ENCODE assay signal across 23 cellular contexts in genomic region chr17:49597928-49598655, GRCh38. TPM values are rescaled to one million over a fixed set of nuclear protein-coding genes. Genes with fewer than 3 reads are reported as not detected.
DNase-seq lines count a peak whose midpoint lies in the region; ATAC-seq and TF ChIP-seq lines count a peak whose summit lies in the region.
"Had no signal": no experiment of that assay in that cellular context is flagged by ENCODE, and none has a peak within 500 bp of the region (broad histone marks: within the 10 kb centered on the region; RNA-seq: fewer than 3 reads in every experiment).

No MANE protein-coding gene starts in this region.

- no peaks in the 10 kb centered on the region for H3K4me1 Mint-ChIP-seq in activated T-cell treated with anti-CD3 and anti-CD28 coated beads, Interleukin-2, amount 50 U/mL, for 72 hours (ENCODE audit: low read depth)

- no peaks in the 10 kb centered on the region for H3K27me3 ChIP-seq in heart left ventricle
- no peaks in the 10 kb centered on the region for H3K27me3 ChIP-seq in lower lobe of right lung (ENCODE audit: low read depth)
- H3K27me3 ChIP-seq in tibial artery: no peaks in the 10 kb centered on the region
- H3K27me3 ChIP-seq: body of pancreas, spleen, suprapubic skin had no signal

- no peaks in the 10 kb centered on the region for H3K9me3 Mint-ChIP-seq in activated T-cell treated with anti-CD3 and anti-CD28 coated beads, Interleukin-2, amount 50 U/mL, for 72 hours
- H3K9me3 Mint-ChIP-seq: activated CD4-positive, alpha-beta memory T cell treated with anti-CD3 and anti-CD28 coated beads, Interleukin-2, amount 10 ng/mL, durations not matched to agents 7 days and 5 days; activated naive CD4-positive, alpha-beta T cell treated with anti-CD3 and anti-CD28 coated beads, Interleukin-2, amount 10 ng/mL, durations not matched to agents 7 days and 5 days; T-helper 2 cell treated with Interferon-gamma antibody and Interleukin-4, amounts not matched to agents 5 μg/mL and 100 μg/mL, for 36 hours had no signal

- H3K4me3 ChIP-seq in heart left ventricle (no peak overlapping the region), lower lobe of right lung (no peak overlapping the region), tibial artery (no peak overlapping the region)
- H3K4me3 ChIP-seq: body of pancreas, HAP-1, prostate gland, spleen, suprapubic skin had no signal

- peaks cover 0 to 40% (median 24%) of the 10 kb centered on the region in 12 donors for H3K4me1 ChIP-seq in heart left ventricle
- H3K4me1 ChIP-seq in lower lobe of right lung: peaks cover 20% of the 10 kb centered on the region
- H3K4me1 ChIP-seq in tibial artery: peaks cover 0 to 31% (median 20%) of the 10 kb centered on the region in 4 donors
- H3K4me1 ChIP-seq: body of pancreas had no signal

- H3K27ac Mint-ChIP-seq in activated T-cell treated with anti-CD3 and anti-CD28 coated beads, Interleukin-2, amount 50 U/mL, for 72 hours: no peak overlapping the region
- H3K27ac Mint-ChIP-seq: activated CD4-positive, alpha-beta memory T cell treated with anti-CD3 and anti-CD28 coated beads, Interleukin-2, amount 10 ng/mL, durations not matched to agents 7 days and 5 days; activated naive CD4-positive, alpha-beta T cell treated with anti-CD3 and anti-CD28 coated beads, Interleukin-2, amount 10 ng/mL, durations not matched to agents 7 days and 5 days; T-helper 2 cell treated with Interferon-gamma antibody and Interleukin-4, amounts not matched to agents 5 μg/mL and 100 μg/mL, for 36 hours had no signal

- peaks cover 6 to 7% of the 10 kb centered on the region in 2 donors for H3K36me3 Mint-ChIP-seq in activated T-cell treated with anti-CD3 and anti-CD28 coated beads, Interleukin-2, amount 50 U/mL, for 72 hours (ENCODE audit: insufficient read depth in 2 of 2)

- no peak overlapping the region for H3K4me3 Mint-ChIP-seq in activated T-cell treated with anti-CD3 and anti-CD28 coated beads, Interleukin-2, amount 50 U/mL, for 72 hours
- H3K4me3 Mint-ChIP-seq: activated CD4-positive, alpha-beta memory T cell treated with anti-CD3 and anti-CD28 coated beads, Interleukin-2, amount 10 ng/mL, durations not matched to agents 7 days and 5 days; activated naive CD4-positive, alpha-beta T cell treated with anti-CD3 and anti-CD28 coated beads, Interleukin-2, amount 10 ng/mL, durations not matched to agents 7 days and 5 days; T-helper 2 cell treated with Interferon-gamma antibody and Interleukin-4, amounts not matched to agents 5 μg/mL and 100 μg/mL, for 36 hours had no signal

- ATAC-seq in heart left ventricle (peak in 2 of 4 donors; percentile 18 to 59), lower lobe of right lung (peak in 1 of 2 donors; percentile 44), GM19395 (IDR thresholded peaks at IDR 0.05; ENCODE audit: unreplicated experiment) (no peak), HG02884 (IDR thresholded peaks at IDR 0.05; ENCODE audit: unreplicated experiment) (no peak)
- no peak for ATAC-seq in activated T-cell treated with anti-CD3 and anti-CD28 coated beads, Interleukin-2, amount 50 U/mL, for 72 hours (replicated peaks in 1 of 2)
- ATAC-seq: body of pancreas, Panc1 had no signal

- intact Hi-C loops in heart left ventricle (cut with DNase I) (no loop called here), cardiac septum (cut with DNase I) (no loop called here), lower lobe of right lung (cut with DNase I) (no loop called here), tibial artery (cut with DNase I; ENCODE audit: low total_unique reads) (no loop called here)

- DNase-seq in heart left ventricle: no peak
- no peak for DNase-seq in cardiac septum (ENCODE audit: low spot score)
- DNase-seq in dermis blood vessel endothelial cell: peak; percentile 71
- no peak for DNase-seq in lower lobe of right lung
- DNase-seq in tibial artery: no peak
- no peak for DNase-seq in activated T-cell treated with anti-CD3 and anti-CD28 coated beads, Interleukin-2, amount 50 U/mL, for 72 hours
- DNase-seq: activated CD4-positive, alpha-beta memory T cell treated with anti-CD3 and anti-CD28 coated beads, Interleukin-2, amount 10 ng/mL, durations not matched to agents 7 days and 5 days; activated CD4-positive, CD25-positive, alpha-beta regulatory T cell; activated naive CD4-positive, alpha-beta T cell treated with anti-CD3 and anti-CD28 coated beads, Interleukin-2, amount 10 ng/mL, durations not matched to agents 7 days and 5 days; body of pancreas; DMS153; MM.1S; NCI-H1694; NCI-H446; spleen; stimulated activated CD4-positive, alpha-beta T cell treated with anti-CD3 and anti-CD28 coated beads, Interleukin-4, amount 100 ng/mL, for 4 hours had no signal

- no peak for TF ChIP-seq POLR2A in heart left ventricle (IDR thresholded peaks at IDR 0.05)

- H3K27ac ChIP-seq in heart left ventricle (peak overlapping the region in 11 of 12 donors; percentile 11 to 60 (median 41)), lower lobe of right lung (peak overlapping the region; percentile 50), tibial artery (peak overlapping the region; percentile 36 to 57)
- H3K27ac ChIP-seq: body of pancreas, suprapubic skin had no signal

- 61 to 76% (median 72%) methylated on average over 8 of the region's 8 CpGs for WGBS in heart left ventricle, 4 donors

- H3K36me3 ChIP-seq in heart left ventricle (peaks cover 0 to 95% (median 90%) of the 10 kb centered on the region in 9 donors), lower lobe of right lung (peaks cover 95% of the 10 kb centered on the region), tibial artery (peaks cover 39 to 75% (median 70%) of the 10 kb centered on the region in 3 donors)
- H3K36me3 ChIP-seq: prostate gland had no signal

- TF ChIP-seq CTCF in heart left ventricle (IDR thresholded peaks at IDR 0.05) (no peak), lower lobe of right lung (IDR thresholded peaks at IDR 0.05) (no peak), tibial artery (IDR thresholded peaks at IDR 0.05) (no peak)

- no peaks in the 10 kb centered on the region for H3K9me3 ChIP-seq in heart left ventricle
- no peaks in the 10 kb centered on the region for H3K9me3 ChIP-seq in lower lobe of right lung
- H3K9me3 ChIP-seq in tibial artery: no peaks in the 10 kb centered on the region
- H3K9me3 ChIP-seq: body of pancreas, HAP-1, prostate gland, spleen, suprapubic skin had no signal

- no peaks in the 10 kb centered on the region for H3K27me3 Mint-ChIP-seq in activated T-cell treated with anti-CD3 and anti-CD28 coated beads, Interleukin-2, amount 50 U/mL, for 72 hours (ENCODE audit: low read depth)
- H3K27me3 Mint-ChIP-seq: activated CD4-positive, alpha-beta memory T cell treated with anti-CD3 and anti-CD28 coated beads, Interleukin-2, amount 10 ng/mL, durations not matched to agents 7 days and 5 days; activated naive CD4-positive, alpha-beta T cell treated with anti-CD3 and anti-CD28 coated beads, Interleukin-2, amount 10 ng/mL, durations not matched to agents 7 days and 5 days had no signal

RNA-seq across cellular contexts. Expression of gene NXPH3, which starts 22.4 kb away (rescaled TPM):
- total RNA-seq in heart left ventricle: 1 to 10 TPM; 2.5 to 6.8 (median 4.5) TPM
- polyA plus RNA-seq in heart left ventricle: 1 to 10 TPM; 4.0 to 7.9 TPM
- total RNA-seq in cardiac septum: 4.4 TPM
- 3.9 and 4.0 TPM in 2 replicates for total RNA-seq in dermis blood vessel endothelial cell
- 4.5 TPM for total RNA-seq in lower lobe of right lung
- total RNA-seq in activated T-cell treated with anti-CD3 and anti-CD28 coated beads, Interleukin-2, amount 50 U/mL, for 72 hours: 1 to 10 TPM in 1 of 2 donors, under 1 TPM in 1; 0.44 to 1.2 TPM
- total RNA-seq: activated CD4-positive, alpha-beta memory T cell treated with anti-CD3 and anti-CD28 coated beads, Interleukin-2, amount 10 ng/mL, durations not matched to agents 7 days and 5 days had no signal
